In genomic region chr4:15762474-15762873, GRCh38 we compare ENCODE assay signal across 4 cellular contexts. TPM values are rescaled to one million over a fixed set of nuclear protein-coding genes. Genes with fewer than 3 reads are reported as not detected.
"Had no signal": no experiment of that assay in that cellular context is flagged by ENCODE, and none has a peak within 500 bp of the region (broad histone marks: within the 10 kb centered on the region; RNA-seq: fewer than 3 reads in every experiment).

No MANE protein-coding gene starts in this region.

RNA-seq across cellular contexts. Expression of gene CD38, which starts 15.7 kb away (rescaled TPM):
- total RNA-seq: cardiac muscle cell, mammary epithelial cell, progenitor cell of endocrine pancreas, smooth muscle cell had no signal
